ENCODE assay signal across 35 cellular contexts in genomic region chr10:32538256-32538655, GRCh38.
"Had no signal": no experiment of that assay in that cellular context is flagged by ENCODE, and none has a peak within 500 bp of the region (broad histone marks: within the 10 kb centered on the region; RNA-seq: fewer than 3 reads in every experiment).

No MANE protein-coding gene starts in this region.

- FAIRE-seq: bronchial epithelial cell, K562 had no signal

- DNase-seq: activated CD4-positive, alpha-beta memory T cell treated with anti-CD3 and anti-CD28 coated beads, Interleukin-2, amount 10 ng/mL, durations not matched to agents 7 days and 5 days; activated CD4-positive, alpha-beta T cell treated with anti-CD3 and anti-CD28 coated beads for 1 hour; activated CD4-positive, alpha-beta T cell treated with anti-CD3 and anti-CD28 coated beads for 48 hours; activated CD4-positive, CD25-positive, alpha-beta regulatory T cell; activated CD8-positive, alpha-beta memory T cell treated with anti-CD3 and anti-CD28 coated beads for 24 hours; activated CD8-positive, alpha-beta memory T cell treated with anti-CD3 and anti-CD28 coated beads, Interleukin-2, amount 10 ng/mL, durations not matched to agents 7 days and 5 days; activated CD8-positive, alpha-beta memory T cell treated with anti-CD3 and anti-CD28 coated beads, Interleukin-2, amount 50 U/mL, for 48 hours; activated effector memory CD4-positive, alpha-beta T cell treated with Interleukin-2 at 50 U/mL for 16 hours; activated naive CD4-positive, alpha-beta T cell treated with anti-CD3 and anti-CD28 coated beads, Interleukin-2, amount 10 ng/mL, durations not matched to agents 7 days and 5 days; activated naive CD8-positive, alpha-beta T cell treated with anti-CD3 and anti-CD28 coated beads, Interleukin-2, amount 50 U/mL, for 24 hours; activated T-cell treated with anti-CD3 and anti-CD28 coated beads, Interleukin-2, amount 50 U/mL, for 48 hours; anterior cingulate cortex; caudate nucleus; cerebellar nuclear complex; NCI-H1105; NCI-H1436; NCI-H1694 treated with DMSO at 0.1 percent for 48 hours; NCI-H2029; NCI-H2107; NCI-H2171; NCI-H510A; NCI-H526; NCI-H748 treated with DMSO at 0.1 percent for 48 hours; NK-92 treated with Interleukin-12 subunit alpha and Interleukin-12 subunit beta, amount 100 ng/mL, for 24 hours; PC-3; Peyer's patch; RPMI8226; SHP77 treated with DMSO at 0.1 percent for 48 hours; SW 1271; T-helper 1 cell; T-helper 2 cell; T-helper 9 cell; WERI-Rb-1 had no signal
